Comparison of ENCODE assay signal across 18 cellular contexts in genomic region chr13:110366733-110367132, GRCh38. TPM values are rescaled to one million over a fixed set of nuclear protein-coding genes. Genes with fewer than 3 reads are reported as not detected.
DNase-seq lines count a peak whose midpoint lies in the region; ATAC-seq and TF ChIP-seq lines count a peak whose summit lies in the region.
"Had no signal": no experiment of that assay in that cellular context is flagged by ENCODE, and none has a peak within 500 bp of the region (broad histone marks: within the 10 kb centered on the region; RNA-seq: fewer than 3 reads in every experiment).

No MANE protein-coding gene starts in this region.

- no peak overlapping the region for H3K9ac ChIP-seq in mammary epithelial cell (ENCODE audit: insufficient read depth, low read length)
- H3K9ac ChIP-seq: KMS-11 had no signal

- H3K4me1 ChIP-seq in breast epithelium (no peaks in the 10 kb centered on the region), mammary epithelial cell (ENCODE audit: insufficient read depth, low read length) (peaks cover 5% of the 10 kb centered on the region), foreskin keratinocyte (peaks cover 5% of the 10 kb centered on the region), uterus (peaks cover 13 to 14% of the 10 kb centered on the region in 2 donors)

- H3K4me3 Mint-ChIP-seq in osteocyte (ENCODE audit: unreplicated experiment), result no peak overlapping the region
- H3K4me3 Mint-ChIP-seq: CD4-positive, alpha-beta memory T cell; H9 had no signal

- H2AFZ ChIP-seq in mammary epithelial cell (ENCODE audit: low read depth, low read length), result no peak overlapping the region
- H2AFZ ChIP-seq: PC-9 had no signal

- no peak for TF ChIP-seq POLR2A in breast epithelium (IDR thresholded peaks at IDR 0.05)
- no peak for TF ChIP-seq POLR2A in uterus (IDR thresholded peaks at IDR 0.05)

- H3K9me3 ChIP-seq in breast epithelium, result no peaks in the 10 kb centered on the region
- no peaks in the 10 kb centered on the region for H3K9me3 ChIP-seq in mammary epithelial cell (replicated peaks; ENCODE audit: insufficient read depth, low read length)
- no peaks in the 10 kb centered on the region for H3K9me3 ChIP-seq in uterus

- peak overlapping the region; percentile 19 to 34 for H3K27ac ChIP-seq in breast epithelium
- H3K27ac ChIP-seq in mammary epithelial cell (ENCODE audit: insufficient read depth, low read depth, low read length), result no peak overlapping the region
- no peak overlapping the region for H3K27ac ChIP-seq in foreskin keratinocyte
- peak overlapping the region; percentile 65 to 83 for H3K27ac ChIP-seq in uterus
- H3K27ac ChIP-seq: 22Rv1, KMS-11, PC-9 had no signal

- CTCF ChIA-PET in mammary epithelial cell (lab: Charles Lee; ENCODE audit: low non-redundant PET), result no interaction called here

- TF ChIP-seq CTCF in breast epithelium (IDR thresholded peaks at IDR 0.05) (no peak), mammary epithelial cell (conservative IDR thresholded peaks at IDR 0.05 in 1 of 2, IDR thresholded peaks at IDR 0.05 in 1 of 2; ENCODE audit: extremely low read depth in 1 of 2, insufficient read depth in 1 of 2, low read depth in 1 of 2, low read length in 2 of 2) (no peak), foreskin keratinocyte (conservative IDR thresholded peaks at IDR 0.05) (no peak), osteocyte (IDR thresholded peaks at IDR 0.05) (no peak), uterus (IDR thresholded peaks at IDR 0.05) (no peak)

- no peaks in the 10 kb centered on the region for H4K20me1 ChIP-seq in mammary epithelial cell (ENCODE audit: insufficient read depth, low read length)

- H3K4me3 ChIP-seq in breast epithelium, result no peak overlapping the region
- no peak overlapping the region for H3K4me3 ChIP-seq in mammary epithelial cell (replicated peaks in 1 of 3; ENCODE audit: insufficient read depth in 1 of 3, low read depth in 2 of 3, low read length in 3 of 3)
- no peak overlapping the region for H3K4me3 ChIP-seq in uterus
- H3K4me3 ChIP-seq: PC-9 had no signal

- ATAC-seq in foreskin keratinocyte, result peak; percentile 23
- ATAC-seq in GM18502 (IDR thresholded peaks at IDR 0.05; ENCODE audit: poor library complexity, unreplicated experiment), result no peak
- ATAC-seq in GM19452 (IDR thresholded peaks at IDR 0.05; ENCODE audit: unreplicated experiment), result no peak

- no TSS peak for BruUV-seq in mammary epithelial cell (replicated peaks; lab: Mats Ljungman, UMichigan)

- H3K9me3 Mint-ChIP-seq in osteocyte (ENCODE audit: unreplicated experiment), result peaks cover 3% of the 10 kb centered on the region
- H3K9me3 Mint-ChIP-seq: CD4-positive, alpha-beta memory T cell; H9 had no signal

- no peak overlapping the region for H3K4me2 ChIP-seq in mammary epithelial cell (ENCODE audit: insufficient read depth, low read depth, low read length)
- H3K4me2 ChIP-seq: KMS-11, PC-9 had no signal

- peaks cover 50% of the 10 kb centered on the region for H3K36me3 Mint-ChIP-seq in osteocyte (ENCODE audit: unreplicated experiment)
- H3K36me3 Mint-ChIP-seq: CD4-positive, alpha-beta memory T cell had no signal

- H3K27ac Mint-ChIP-seq in osteocyte (ENCODE audit: unreplicated experiment), result peak overlapping the region; percentile 92
- H3K27ac Mint-ChIP-seq: CD4-positive, alpha-beta memory T cell; H9 had no signal

- in situ Hi-C loops in mammary epithelial cell (cut with MboI; ENCODE audit: low sequenced_read_pairs in 2 of 2), result no loop called here

- intact Hi-C loops in breast epithelium (cut with DNase I; ENCODE audit: low total_unique reads) (no loop called here), mammary epithelial cell (cut with micrococcal nuclease) (no loop called here), uterus (cut with DNase I; ENCODE audit: low total_unique reads) (no loop called here)

- no peak for DNase-seq in breast epithelium (ENCODE audit: low spot score in 2 of 2)
- no peak for DNase-seq in mammary epithelial cell
- DNase-seq in foreskin keratinocyte, result no peak
- no peak for DNase-seq in osteocyte (ENCODE audit: extremely low spot score, unreplicated experiment)
- no peak for DNase-seq in uterus
- no peak for DNase-seq in NCI-H526 (lab: John Stamatoyannopoulos, UW)
- DNase-seq: Calu3; CD4-positive, alpha-beta memory T cell; DMS53; H9; NCI-H1436; NCI-H2029; NCI-H510A had no signal

- H3K36me3 ChIP-seq in breast epithelium (no peaks in the 10 kb centered on the region), mammary epithelial cell (ENCODE audit: insufficient read depth, low read length) (peaks cover 2% of the 10 kb centered on the region), uterus (no peaks in the 10 kb centered on the region)

- H3K27me3 Mint-ChIP-seq in osteocyte (ENCODE audit: unreplicated experiment), result no peaks in the 10 kb centered on the region

- dilution Hi-C loops in mammary epithelial cell (cut with HindIII; ENCODE audit: low sequenced_read_pairs), result no loop called here

- peaks cover 3% of the 10 kb centered on the region for H3K79me2 ChIP-seq in mammary epithelial cell (ENCODE audit: insufficient read depth, low read length)

- peaks cover 77% of the 10 kb centered on the region for H3K4me1 Mint-ChIP-seq in osteocyte (ENCODE audit: unreplicated experiment)
- H3K4me1 Mint-ChIP-seq: CD4-positive, alpha-beta memory T cell had no signal

- 87% methylated on average over 3 of the region's 3 CpGs for WGBS in mammary epithelial cell (ENCODE audit: low coverage, missing lambda C conversion rate)

- H3K27me3 ChIP-seq in breast epithelium (no peaks in the 10 kb centered on the region), mammary epithelial cell (ENCODE audit: insufficient read depth, low read length) (no peaks in the 10 kb centered on the region), foreskin keratinocyte (no peaks in the 10 kb centered on the region), uterus (no peaks in the 10 kb centered on the region)

RNA-seq across cellular contexts. Expression of gene COL4A2, which starts 59.6 kb away (rescaled TPM):
- 100 to 1,000 TPM; 107 to 841 (median 307) TPM for total RNA-seq in breast epithelium
- 10 to 100 TPM; 74.9 to 94.2 TPM for total RNA-seq in mammary epithelial cell
- 119 TPM for polyA plus RNA-seq in mammary epithelial cell
- 78.3 TPM for polyA minus RNA-seq in mammary epithelial cell
- total RNA-seq in foreskin keratinocyte, result 126 and 178 TPM in 2 replicates
- polyA plus RNA-seq in foreskin keratinocyte, result 93.6 and 135 TPM in 2 replicates
- 2,001 and 2,067 TPM in 2 replicates for total RNA-seq in osteocyte
- total RNA-seq in uterus, result 100 to 1,000 TPM; 157 to 606 (median 284) TPM
- total RNA-seq: CD4-positive, alpha-beta memory T cell had no signal
- polyA plus RNA-seq: CD4-positive, alpha-beta memory T cell had no signal

RNA-seq across cellular contexts. Expression of gene COL4A1, which starts 59.8 kb away (rescaled TPM):
- 1,000 to 10,000 TPM in 1 of 3 donors, 100 to 1,000 TPM in 2; 118 to 1,008 (median 370) TPM for total RNA-seq in breast epithelium
- total RNA-seq in mammary epithelial cell, result 10 to 100 TPM; 40.9 to 89.0 TPM
- polyA plus RNA-seq in mammary epithelial cell, result 28.1 TPM
- polyA minus RNA-seq in mammary epithelial cell, result 57.7 TPM
- 46.0 and 80.9 TPM in 2 replicates for total RNA-seq in foreskin keratinocyte
- 23.6 and 36.1 TPM in 2 replicates for polyA plus RNA-seq in foreskin keratinocyte
- total RNA-seq in osteocyte, result 3,181 and 3,589 TPM in 2 replicates
- 100 to 1,000 TPM; 164 to 737 (median 209) TPM for total RNA-seq in uterus
- total RNA-seq: CD4-positive, alpha-beta memory T cell had no signal
- polyA plus RNA-seq: CD4-positive, alpha-beta memory T cell had no signal

Comparison
In these comparisons a context has a peak if more than half of its experiments do, and no peak if none do; other contexts are left out.
1. H3K27ac ChIP-seq: peak in breast epithelium (2 of 2) and uterus (2 of 2); none in mammary epithelial cell (single experiment) and foreskin keratinocyte (single experiment).